1 cellular context compared by ENCODE assay signal in the genomic region with DNA sequence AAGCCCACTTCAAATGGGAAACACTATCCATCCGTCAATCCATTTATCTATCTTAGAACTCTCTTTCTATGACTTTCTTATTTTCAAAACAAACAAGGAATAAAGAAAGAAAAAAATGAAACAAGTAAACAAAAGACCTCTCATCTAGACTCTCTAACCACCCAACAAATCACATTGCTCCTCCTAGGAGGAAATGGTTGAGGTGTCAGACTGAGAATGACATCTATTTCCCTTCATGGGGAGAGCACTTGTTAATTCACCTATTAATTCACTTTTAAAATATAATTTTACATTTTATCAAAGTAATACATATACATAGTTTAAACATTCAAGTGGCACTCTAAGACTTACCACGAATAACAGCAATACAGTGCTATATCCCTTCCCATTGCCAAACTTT.
TF ChIP-seq lines count a peak whose summit lies in the region.

No MANE protein-coding gene starts in this region.

TF ChIP-seq in IMR-90, 13 proteins besides CTCF, POLR2A, EP300 and RAD21 (continued from another document):
- TF ChIP-seq, protein P1, sequence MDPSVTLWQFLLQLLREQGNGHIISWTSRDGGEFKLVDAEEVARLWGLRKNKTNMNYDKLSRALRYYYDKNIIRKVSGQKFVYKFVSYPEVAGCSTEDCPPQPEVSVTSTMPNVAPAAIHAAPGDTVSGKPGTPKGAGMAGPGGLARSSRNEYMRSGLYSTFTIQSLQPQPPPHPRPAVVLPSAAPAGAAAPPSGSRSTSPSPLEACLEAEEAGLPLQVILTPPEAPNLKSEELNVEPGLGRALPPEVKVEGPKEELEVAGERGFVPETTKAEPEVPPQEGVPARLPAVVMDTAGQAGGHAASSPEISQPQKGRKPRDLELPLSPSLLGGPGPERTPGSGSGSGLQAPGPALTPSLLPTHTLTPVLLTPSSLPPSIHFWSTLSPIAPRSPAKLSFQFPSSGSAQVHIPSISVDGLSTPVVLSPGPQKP (IDR thresholded peaks at IDR 0.05; ENCODE audit: borderline replicate concordance, low read depth, low read length): no peak
- TF ChIP-seq FOS (IDR thresholded peaks at IDR 0.05; ENCODE audit: low read depth, low read length): no peak
- no peak for TF ChIP-seq MAFK (IDR thresholded peaks at IDR 0.05; ENCODE audit: low read depth, low read length)
- no peak for TF ChIP-seq BHLHE40 (IDR thresholded peaks at IDR 0.05; ENCODE audit: low read depth, low read length)
